2 cellular contexts compared by ENCODE assay signal in the genomic region with DNA sequence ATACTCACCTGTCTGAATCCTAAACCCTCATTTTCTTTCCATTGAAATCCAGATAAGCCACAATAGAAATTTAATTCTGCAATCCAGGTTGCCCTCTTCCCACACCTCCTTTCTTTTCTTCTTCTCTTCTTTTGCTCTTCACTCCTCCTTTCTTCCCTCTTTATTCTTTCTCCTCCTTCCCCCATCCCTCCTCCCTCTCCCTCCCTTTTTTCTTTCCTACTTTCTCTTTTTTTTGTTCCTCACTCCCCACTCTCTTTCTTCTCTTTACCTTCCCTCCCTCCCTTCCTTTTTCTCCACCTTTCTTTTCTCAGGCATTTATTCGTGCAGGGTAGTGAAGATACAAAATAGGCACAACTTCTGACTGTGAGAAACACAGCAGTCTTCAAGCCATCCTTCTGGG.
TF ChIP-seq lines count a peak whose summit lies in the region.

No MANE protein-coding gene starts in this region.

TF ChIP-seq in HepG2, 621 proteins besides CTCF, POLR2A, EP300 and RAD21 (continued from another document and continues in another):
- TF ChIP-seq, protein P1, sequence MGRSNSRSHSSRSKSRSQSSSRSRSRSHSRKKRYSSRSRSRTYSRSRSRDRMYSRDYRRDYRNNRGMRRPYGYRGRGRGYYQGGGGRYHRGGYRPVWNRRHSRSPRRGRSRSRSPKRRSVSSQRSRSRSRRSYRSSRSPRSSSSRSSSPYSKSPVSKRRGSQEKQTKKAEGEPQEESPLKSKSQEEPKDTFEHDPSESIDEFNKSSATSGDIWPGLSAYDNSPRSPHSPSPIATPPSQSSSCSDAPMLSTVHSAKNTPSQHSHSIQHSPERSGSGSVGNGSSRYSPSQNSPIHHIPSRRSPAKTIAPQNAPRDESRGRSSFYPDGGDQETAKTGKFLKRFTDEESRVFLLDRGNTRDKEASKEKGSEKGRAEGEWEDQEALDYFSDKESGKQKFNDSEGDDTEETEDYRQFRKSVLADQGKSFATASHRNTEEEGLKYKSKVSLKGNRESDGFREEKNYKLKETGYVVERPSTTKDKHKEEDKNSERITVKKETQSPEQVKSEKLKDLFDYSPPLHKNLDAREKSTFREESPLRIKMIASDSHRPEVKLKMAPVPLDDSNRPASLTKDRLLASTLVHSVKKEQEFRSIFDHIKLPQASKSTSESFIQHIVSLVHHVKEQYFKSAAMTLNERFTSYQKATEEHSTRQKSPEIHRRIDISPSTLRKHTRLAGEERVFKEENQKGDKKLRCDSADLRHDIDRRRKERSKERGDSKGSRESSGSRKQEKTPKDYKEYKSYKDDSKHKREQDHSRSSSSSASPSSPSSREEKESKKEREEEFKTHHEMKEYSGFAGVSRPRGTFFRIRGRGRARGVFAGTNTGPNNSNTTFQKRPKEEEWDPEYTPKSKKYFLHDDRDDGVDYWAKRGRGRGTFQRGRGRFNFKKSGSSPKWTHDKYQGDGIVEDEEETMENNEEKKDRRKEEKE (IDR thresholded peaks at IDR 0.05) = no peak
- TF ChIP-seq ZNF879 (CRISPR knock-in tag; IDR thresholded peaks at IDR 0.05) (no peak), CBX5 (CRISPR knock-in tag; IDR thresholded peaks at IDR 0.05; ENCODE audit: borderline replicate concordance) (no peak), ZNF564 (CRISPR knock-in tag; IDR thresholded peaks at IDR 0.05) (no peak), RFXANK (CRISPR knock-in tag; IDR thresholded peaks at IDR 0.05) (no peak), SOX6 (IDR thresholded peaks at IDR 0.05) (0 out of 2 replicates have a peak, but pooled peaks have one; percentile 44), SOX6 (CRISPR knock-in tag; IDR thresholded peaks at IDR 0.05) (no peak), TAF15 (IDR thresholded peaks at IDR 0.05; ENCODE audit: low read depth, low read length, poor library complexity, severe bottlenecking) (no peak), ZNF670 (CRISPR knock-in tag; IDR thresholded peaks at IDR 0.05; ENCODE audit: borderline replicate concordance) (no peak), ZNF451 (CRISPR knock-in tag; IDR thresholded peaks at IDR 0.05) (no peak), LCORL (IDR thresholded peaks at IDR 0.05) (no peak), LCORL (CRISPR knock-in tag; IDR thresholded peaks at IDR 0.05) (no peak), ZNF776 (CRISPR knock-in tag; IDR thresholded peaks at IDR 0.05) (no peak), NONO (IDR thresholded peaks at IDR 0.05) (peak; percentile 49; the same call in 1 of the 2 replicates), NONO (CRISPR knock-in tag; conservative IDR thresholded peaks at IDR 0.05) (no peak), ZNF282 (IDR thresholded peaks at IDR 0.05; ENCODE audit: partially characterized antibody) (peak; percentile 68), ZNF572 (CRISPR knock-in tag; IDR thresholded peaks at IDR 0.05) (no peak), ZNF484 (CRISPR knock-in tag; IDR thresholded peaks at IDR 0.05; ENCODE audit: borderline replicate concordance, low read depth) (no peak)
- TF ChIP-seq, protein P2, sequence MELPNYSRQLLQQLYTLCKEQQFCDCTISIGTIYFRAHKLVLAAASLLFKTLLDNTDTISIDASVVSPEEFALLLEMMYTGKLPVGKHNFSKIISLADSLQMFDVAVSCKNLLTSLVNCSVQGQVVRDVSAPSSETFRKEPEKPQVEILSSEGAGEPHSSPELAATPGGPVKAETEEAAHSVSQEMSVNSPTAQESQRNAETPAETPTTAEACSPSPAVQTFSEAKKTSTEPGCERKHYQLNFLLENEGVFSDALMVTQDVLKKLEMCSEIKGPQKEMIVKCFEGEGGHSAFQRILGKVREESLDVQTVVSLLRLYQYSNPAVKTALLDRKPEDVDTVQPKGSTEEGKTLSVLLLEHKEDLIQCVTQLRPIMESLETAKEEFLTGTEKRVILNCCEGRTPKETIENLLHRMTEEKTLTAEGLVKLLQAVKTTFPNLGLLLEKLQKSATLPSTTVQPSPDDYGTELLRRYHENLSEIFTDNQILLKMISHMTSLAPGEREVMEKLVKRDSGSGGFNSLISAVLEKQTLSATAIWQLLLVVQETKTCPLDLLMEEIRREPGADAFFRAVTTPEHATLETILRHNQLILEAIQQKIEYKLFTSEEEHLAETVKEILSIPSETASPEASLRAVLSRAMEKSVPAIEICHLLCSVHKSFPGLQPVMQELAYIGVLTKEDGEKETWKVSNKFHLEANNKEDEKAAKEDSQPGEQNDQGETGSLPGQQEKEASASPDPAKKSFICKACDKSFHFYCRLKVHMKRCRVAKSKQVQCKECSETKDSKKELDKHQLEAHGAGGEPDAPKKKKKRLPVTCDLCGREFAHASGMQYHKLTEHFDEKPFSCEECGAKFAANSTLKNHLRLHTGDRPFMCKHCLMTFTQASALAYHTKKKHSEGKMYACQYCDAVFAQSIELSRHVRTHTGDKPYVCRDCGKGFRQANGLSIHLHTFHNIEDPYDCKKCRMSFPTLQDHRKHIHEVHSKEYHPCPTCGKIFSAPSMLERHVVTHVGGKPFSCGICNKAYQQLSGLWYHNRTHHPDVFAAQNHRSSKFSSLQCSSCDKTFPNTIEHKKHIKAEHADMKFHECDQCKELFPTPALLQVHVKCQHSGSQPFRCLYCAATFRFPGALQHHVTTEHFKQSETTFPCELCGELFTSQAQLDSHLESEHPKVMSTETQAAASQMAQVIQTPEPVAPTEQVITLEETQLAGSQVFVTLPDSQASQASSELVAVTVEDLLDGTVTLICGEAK (IDR thresholded peaks at IDR 0.05) = peak; percentile 23; the same call in 1 of the 2 replicates
- TF ChIP-seq, protein P2 (CRISPR knock-in tag; IDR thresholded peaks at IDR 0.05) = no peak

TF ChIP-seq in WTC11, 78 proteins besides CTCF, POLR2A, EP300 and RAD21 (continued from another document):
- TF ChIP-seq, protein P3, sequence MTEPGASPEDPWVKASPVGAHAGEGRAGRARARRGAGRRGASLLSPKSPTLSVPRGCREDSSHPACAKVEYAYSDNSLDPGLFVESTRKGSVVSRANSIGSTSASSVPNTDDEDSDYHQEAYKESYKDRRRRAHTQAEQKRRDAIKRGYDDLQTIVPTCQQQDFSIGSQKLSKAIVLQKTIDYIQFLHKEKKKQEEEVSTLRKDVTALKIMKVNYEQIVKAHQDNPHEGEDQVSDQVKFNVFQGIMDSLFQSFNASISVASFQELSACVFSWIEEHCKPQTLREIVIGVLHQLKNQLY (CRISPR knock-in tag; IDR thresholded peaks at IDR 0.05) = no peak
